ENCODE assay signal across 1 cellular context in genomic region chr9:132027752-132028666, GRCh38.
TF ChIP-seq lines count a peak whose summit lies in the region.

No MANE protein-coding gene starts in this region.

TF ChIP-seq in GM12878, 131 proteins besides CTCF, POLR2A, EP300 and RAD21:
- no peak for TF ChIP-seq BRCA1 (IDR thresholded peaks at IDR 0.05; ENCODE audit: low read depth, low read length)
- peak; percentile 42; the same call in 1 of the 2 replicates for TF ChIP-seq REST (IDR thresholded peaks at IDR 0.05; ENCODE audit: low read depth, low read length)
